19 cellular contexts compared by ENCODE assay signal in the genomic region with DNA sequence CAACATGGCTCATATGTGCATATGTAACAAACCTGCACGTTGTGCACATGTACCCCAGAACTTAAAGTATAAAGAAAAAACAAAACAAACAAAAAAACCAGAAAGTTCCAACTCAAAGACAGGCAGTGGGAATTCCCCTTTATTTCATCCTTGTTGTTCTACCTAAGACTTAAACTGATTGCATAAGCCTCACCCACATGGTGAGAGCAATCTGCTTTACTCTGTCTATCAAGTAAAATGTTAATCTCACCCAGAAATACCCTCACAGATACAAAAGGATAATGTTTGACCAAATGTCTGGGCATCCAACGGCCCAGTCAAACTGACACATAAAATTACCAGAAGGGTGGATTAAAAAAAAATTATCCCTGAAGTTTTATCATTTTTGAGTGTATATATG.
DNase-seq lines count a peak whose midpoint lies in the region; ATAC-seq, FAIRE-seq and TF ChIP-seq lines count a peak whose summit lies in the region.
"Had no signal": no experiment of that assay in that cellular context is flagged by ENCODE, and none has a peak within 500 bp of the region (broad histone marks: within the 10 kb centered on the region; RNA-seq: fewer than 3 reads in every experiment).

No MANE protein-coding gene starts in this region.

- H3K4ac ChIP-seq in H1 (replicated peaks; ENCODE audit: insufficient read length, low read depth, low read length) (no peak overlapping the region), mesendoderm (ENCODE audit: low read depth, low read length) (no peak overlapping the region)

- H3K27me3 ChIP-seq in H1 (replicated peaks in 1 of 4; ENCODE audit: control insufficient read depth in 3 of 4, extremely low read depth in 1 of 4, insufficient read depth in 3 of 4, low read length in 3 of 4) = no peaks in the 10 kb centered on the region
- H3K27me3 ChIP-seq in mesendoderm (ENCODE audit: insufficient read depth, low read length, poor library complexity) = no peaks in the 10 kb centered on the region
- H3K27me3 ChIP-seq in colonic mucosa = no peaks in the 10 kb centered on the region
- H3K27me3 ChIP-seq: BLaER1 had no signal

- intact Hi-C loops in colonic mucosa (cut with DNase I) = no loop called here

- H3K27ac ChIP-seq in H1 (ENCODE audit: low read depth, low read length) (no peak overlapping the region), mesendoderm (ENCODE audit: low read depth, low read length) (no peak overlapping the region), colonic mucosa (no peak overlapping the region)
- H3K27ac ChIP-seq: BLaER1 had no signal

- H3K4me1 ChIP-seq in H1 (replicated peaks in 1 of 4; ENCODE audit: control insufficient read depth in 3 of 4, insufficient read depth in 4 of 4, low read length in 3 of 4) = no peaks in the 10 kb centered on the region
- no peaks in the 10 kb centered on the region for H3K4me1 ChIP-seq in mesendoderm (ENCODE audit: control insufficient read depth, low read depth, low read length)
- H3K4me1 ChIP-seq in colonic mucosa = no peaks in the 10 kb centered on the region
- H3K4me1 ChIP-seq: BLaER1, Caco-2, HAP-1 had no signal

- no peak overlapping the region for H3K23ac ChIP-seq in H1 (ENCODE audit: insufficient read length)
- no peak overlapping the region for H3K23ac ChIP-seq in mesendoderm (ENCODE audit: low read length)

- no peak for TF ChIP-seq CTCF in D721Med (IDR thresholded peaks at IDR 0.05; ENCODE audit: insufficient read depth, missing control alignments)
- TF ChIP-seq CTCF in H1 (IDR thresholded peaks at IDR 0.05; ENCODE audit: control extremely low read depth in 1 of 3, insufficient read depth in 1 of 3, low read depth in 1 of 3, low read length in 3 of 3) = no peak
- TF ChIP-seq CTCF in colonic mucosa (IDR thresholded peaks at IDR 0.05) = no peak

- H4K20me1 ChIP-seq in H1 (replicated peaks in 1 of 2; ENCODE audit: control insufficient read depth in 1 of 2, insufficient read depth in 2 of 2, low read length in 2 of 2) = no peaks in the 10 kb centered on the region
- H4K20me1 ChIP-seq: BLaER1 had no signal

- no peak for TF ChIP-seq RAD21 in H1 (IDR thresholded peaks at IDR 0.05 in 1 of 2, conservative IDR thresholded peaks at IDR 0.05 in 1 of 2; ENCODE audit: low read depth in 2 of 2, low read length in 2 of 2)

- 82% methylated on average over 2 of the region's 2 CpGs; no CpG with 5 or more reads in 1 of the 2 experiments for WGBS in H1 (ENCODE audit: extremely low coverage in 1 of 2, insufficient coverage in 1 of 2, insufficient read length in 1 of 2, insufficient replicate concordance in 2 of 2, low coverage in 1 of 2, low lambda C conversion rate in 2 of 2, missing lambda C conversion rate in 1 of 2), 2 experiments
- no CpG with 5 or more reads among the region's 2 CpGs for WGBS in mesendoderm (ENCODE audit: extremely low coverage, insufficient coverage, low lambda C conversion rate)

- TF ChIP-seq EP300 in H1 (IDR thresholded peaks at IDR 0.05; ENCODE audit: borderline replicate concordance in 1 of 2, low read depth in 2 of 2, low read length in 2 of 2) = no peak

- H2BK120ac ChIP-seq in H1 (replicated peaks; ENCODE audit: low read depth, low read length) (no peak overlapping the region), mesendoderm (ENCODE audit: low read depth, low read length) (peak overlapping the region; percentile 61)

- no peak overlapping the region for H2BK12ac ChIP-seq in H1 (ENCODE audit: low read depth, low read length)

- H3K56ac ChIP-seq in H1 (replicated peaks; ENCODE audit: insufficient read length, low read depth, low read length) = no peak overlapping the region
- H3K56ac ChIP-seq in mesendoderm (ENCODE audit: low read length) = no peak overlapping the region

- H3K79me1 ChIP-seq in H1 (ENCODE audit: low read depth, low read length) = no peaks in the 10 kb centered on the region
- H3K79me1 ChIP-seq in mesendoderm (ENCODE audit: low read length) = no peaks in the 10 kb centered on the region

- FAIRE-seq in D721Med (lab: Jason Lieb, UNC) (peak; percentile 44), H1 (lab: Jason Lieb, UNC) (no peak)
- FAIRE-seq: G401.6, GM12891, HepG2, HTR-8/SVneo had no signal

- no peak for TF ChIP-seq POLR2A in H1 (IDR thresholded peaks at IDR 0.05; ENCODE audit: control extremely low read depth in 1 of 2, low read depth in 2 of 2, low read length in 2 of 2)

- CTCF ChIA-PET in H1 (lab: Charles Lee; ENCODE audit: partially characterized antibody) = no interaction called here

- DNase-seq in D721Med (ENCODE audit: insufficient read length, low spot score) (no peak), NCI-H82 treated with DMSO at 0.1 percent for 48 hours (lab: John Stamatoyannopoulos, UW; ENCODE audit: unreplicated experiment) (peak; percentile 15), H1 (ENCODE audit: low read depth in 1 of 2, low spot score in 2 of 2) (no peak), mesendoderm (peak; percentile 41), colonic mucosa (no peak), EL (no peak)
- DNase-seq: 8988T; AML-193; Caco-2; CD8-positive, alpha-beta memory T cell; DMS 273 treated with DMSO at 0.1 percent for 48 hours; GOT3 had no signal

- POLR2A ChIA-PET in H1 (lab: Charles Lee; ENCODE audit: partially characterized antibody) = no interaction called here

- H3K4me2 ChIP-seq in H1 (ENCODE audit: insufficient read depth in 1 of 2, low read depth in 2 of 2, low read length in 2 of 2) (no peak overlapping the region), mesendoderm (ENCODE audit: low read length) (no peak overlapping the region)
- H3K4me2 ChIP-seq: BLaER1 had no signal

- H3K14ac ChIP-seq in H1 (ENCODE audit: insufficient read length) = no peak overlapping the region

- no peaks in the 10 kb centered on the region for H3K23me2 ChIP-seq in H1 (ENCODE audit: low read depth, low read length)

- H2BK20ac ChIP-seq in H1 (ENCODE audit: low read length) = no peak overlapping the region

- H3K4me3 ChIP-seq in H1 (ENCODE audit: extremely low read depth in 1 of 4, insufficient read depth in 2 of 4, low read depth in 3 of 4, low read length in 4 of 4) = no peak overlapping the region
- H3K4me3 ChIP-seq in mesendoderm (ENCODE audit: low read length) = no peak overlapping the region
- no peak overlapping the region for H3K4me3 ChIP-seq in colonic mucosa
- H3K4me3 ChIP-seq: BLaER1, HAP-1 had no signal

- H3K9me3 ChIP-seq in H1 (ENCODE audit: insufficient read depth in 2 of 2, low read depth in 1 of 2, low read length in 1 of 2) (no peaks in the 10 kb centered on the region), colonic mucosa (no peaks in the 10 kb centered on the region)
- H3K9me3 ChIP-seq: Caco-2, HAP-1 had no signal

- H4K8ac ChIP-seq in H1 (ENCODE audit: extremely low read depth, insufficient read depth, low read length) (no peak overlapping the region), mesendoderm (ENCODE audit: low read depth, low read length) (no peak overlapping the region)

- no peak overlapping the region for H2AK5ac ChIP-seq in H1 (ENCODE audit: low read depth, low read length)
- H2AK5ac ChIP-seq in mesendoderm (ENCODE audit: low read length) = no peak overlapping the region

- H2BK5ac ChIP-seq in H1 (ENCODE audit: low read depth, low read length) = no peak overlapping the region
- no peak overlapping the region for H2BK5ac ChIP-seq in mesendoderm (ENCODE audit: low read length)

- H3K18ac ChIP-seq in H1 (ENCODE audit: extremely low read depth, low read length) (no peak overlapping the region; the same call in 1 of the 2 replicates), mesendoderm (ENCODE audit: low read length) (no peak overlapping the region)

- no peak overlapping the region for H3K9ac ChIP-seq in H1 (replicated peaks in 1 of 4; ENCODE audit: extremely low read depth in 1 of 4, low read depth in 3 of 4, low read length in 3 of 4)
- no peak overlapping the region for H3K9ac ChIP-seq in mesendoderm (ENCODE audit: low read length)
- H3K9ac ChIP-seq in colonic mucosa (ENCODE audit: low read depth in 2 of 2, low read length in 2 of 2) = no peak overlapping the region
- H3K9ac ChIP-seq: BLaER1 had no signal

- H4K5ac ChIP-seq in H1 (ENCODE audit: insufficient read length, low read depth, low read length) (no peak overlapping the region), mesendoderm (ENCODE audit: low read length) (no peak overlapping the region)

- no peak overlapping the region for H2BK15ac ChIP-seq in H1 (ENCODE audit: low read length)
- no peak overlapping the region for H2BK15ac ChIP-seq in mesendoderm (replicated peaks; ENCODE audit: low read depth)

- no peak overlapping the region for H4K91ac ChIP-seq in H1 (replicated peaks; ENCODE audit: insufficient read length, low read length)

- H3K79me2 ChIP-seq in H1 (ENCODE audit: control insufficient read depth in 1 of 2, insufficient read depth in 2 of 2, low read length in 2 of 2) (no peaks in the 10 kb centered on the region), mesendoderm (ENCODE audit: control insufficient read depth, insufficient read depth, low read length) (no peaks in the 10 kb centered on the region)

- no peaks in the 10 kb centered on the region for H3K36me3 ChIP-seq in H1 (ENCODE audit: control insufficient read depth in 2 of 4, insufficient read depth in 4 of 4, low read length in 3 of 4)
- no peaks in the 10 kb centered on the region for H3K36me3 ChIP-seq in mesendoderm (ENCODE audit: control insufficient read depth, insufficient read depth, low read length)
- H3K36me3 ChIP-seq in colonic mucosa = no peaks in the 10 kb centered on the region
- H3K36me3 ChIP-seq: BLaER1, HAP-1 had no signal

- ATAC-seq in HG03025 (IDR thresholded peaks at IDR 0.05; ENCODE audit: low FRiP score, unreplicated experiment) = no peak
- ATAC-seq: HepG2 had no signal

- no peak overlapping the region for H2AFZ ChIP-seq in H1 (ENCODE audit: low read length)

TF ChIP-seq in H1, 55 proteins besides CTCF, POLR2A, EP300 and RAD21:
- TF ChIP-seq CEBPB (IDR thresholded peaks at IDR 0.05; ENCODE audit: low read depth, low read length) (peak; percentile 69; the same call in 1 of the 2 replicates), NANOG (IDR thresholded peaks at IDR 0.05; ENCODE audit: insufficient read depth, low read depth, low read length, poor library complexity, severe bottlenecking) (no peak)

Comparison
In these comparisons a context has a peak if more than half of its experiments do, and no peak if none do; other contexts are left out.
1. DNase-seq: peak in NCI-H82 treated with DMSO at 0.1 percent for 48 hours (single experiment) and mesendoderm (single experiment); none in D721Med (single experiment), H1 (0 of 2), colonic mucosa (single experiment) and EL (single experiment).